ENCODE assay signal across 8 cellular contexts in the genomic region with DNA sequence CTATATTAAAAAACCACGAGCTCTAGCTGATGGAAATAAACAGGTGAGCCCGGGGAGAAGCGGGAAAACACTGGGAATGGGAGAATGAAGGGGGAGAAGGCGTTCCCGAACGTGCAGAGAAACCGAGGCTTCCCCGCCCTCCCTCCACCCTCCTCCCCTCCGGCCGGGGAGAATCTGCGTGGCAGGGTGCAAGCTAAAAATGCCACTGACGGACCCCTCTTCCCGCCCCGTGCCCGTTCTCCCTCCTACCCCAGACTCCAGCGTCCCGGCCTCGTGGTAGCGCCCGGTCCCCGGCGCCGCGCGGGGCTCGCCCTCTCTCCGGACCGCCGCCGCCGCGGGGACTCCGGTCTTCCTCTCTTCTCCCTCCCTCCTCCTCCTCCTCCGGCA.
DNase-seq lines count a peak whose midpoint lies in the region; ATAC-seq and TF ChIP-seq lines count a peak whose summit lies in the region.

No MANE protein-coding gene starts in this region.

- CTCF ChIA-PET in T-cell (lab: Charles Lee): interaction anchor here (0.8 to 6.0 kb wide), 3 partner anchors 7 to 18 kb away, joined by 3 to 69 read pairs (median 3); no protein-coding TSS in a partner anchor

- H3K9me3 Mint-ChIP-seq in T-cell: no peaks in the 10 kb centered on the region

- H3K36me3 Mint-ChIP-seq in T-cell: no peaks in the 10 kb centered on the region

- ATAC-seq in Right ventricle myocardium inferior: peak; percentile 11
- ATAC-seq in left ventricle myocardium superior: no peak
- no peak for ATAC-seq in T-cell (replicated peaks in 1 of 4)
- ATAC-seq in foreskin keratinocyte: peak; percentile 1

- peak overlapping the region; percentile 98 to 99 for H3K27ac Mint-ChIP-seq in T-cell

- no peaks in the 10 kb centered on the region for H3K27me3 Mint-ChIP-seq in T-cell

- intact Hi-C loops in Right ventricle myocardium inferior (cut with DNase I) (loop anchor here (2.0 to 10.0 kb wide), 8 partner anchors 66 to 618 kb away; partner anchors contain the start of genes JAK1, LEPR, LEPROT and RAVER2), left ventricle myocardium superior (cut with micrococcal nuclease) (loop anchor here (5.0 kb wide), 1 partner anchor 621 kb away; no protein-coding TSS in a partner anchor)

- no peaks in the 10 kb centered on the region for H3K4me1 ChIP-seq in foreskin keratinocyte

- DNase-seq in Right ventricle myocardium inferior (ENCODE audit: missing footprints) (no peak), left ventricle myocardium superior (no peak), T-cell (no peak), foreskin keratinocyte (no peak), retinal pigment epithelial cell (ENCODE audit: low read depth) (no peak), HCEC 1CT (no peak), iPS-NIHi11 (ENCODE audit: low spot score) (no peak)
- DNase-seq in stimulated activated CD4-positive, alpha-beta T cell treated with anti-CD3 and anti-CD28 coated beads, Interleukin-4, amount 100 ng/mL, for 1 hour: no peak

- POLR2A ChIA-PET in T-cell (lab: Charles Lee): interaction anchor here in 1 of 2 donors (0.6 kb wide), 1 partner anchor 17 kb away, joined by 3 read pairs; no protein-coding TSS in a partner anchor

- H3K4me1 Mint-ChIP-seq in T-cell: peaks cover 69 to 72% (median 72%) of the 10 kb centered on the region in 3 donors

- no peak for TF ChIP-seq CTCF in foreskin keratinocyte (conservative IDR thresholded peaks at IDR 0.05)
- no peak for TF ChIP-seq CTCF in retinal pigment epithelial cell (conservative IDR thresholded peaks at IDR 0.05; ENCODE audit: low read depth, low read length)

- peak overlapping the region; percentile 87 for H3K4me3 ChIP-seq in retinal pigment epithelial cell (ENCODE audit: low read length)

- H3K27me3 ChIP-seq in foreskin keratinocyte: peaks cover 33% of the 10 kb centered on the region

- H3K27ac ChIP-seq in foreskin keratinocyte: no peak overlapping the region

- H3K4me3 Mint-ChIP-seq in T-cell: peak overlapping the region; percentile 93 to 96 (median 95)

Comparison
In these comparisons a context has a peak if more than half of its experiments do, and no peak if none do; other contexts are left out.
1. ATAC-seq: peak in Right ventricle myocardium inferior (single experiment) and foreskin keratinocyte (single experiment); none in left ventricle myocardium superior (single experiment) and T-cell (0 of 4).